14 cellular contexts compared by ENCODE assay signal in the genomic region with DNA sequence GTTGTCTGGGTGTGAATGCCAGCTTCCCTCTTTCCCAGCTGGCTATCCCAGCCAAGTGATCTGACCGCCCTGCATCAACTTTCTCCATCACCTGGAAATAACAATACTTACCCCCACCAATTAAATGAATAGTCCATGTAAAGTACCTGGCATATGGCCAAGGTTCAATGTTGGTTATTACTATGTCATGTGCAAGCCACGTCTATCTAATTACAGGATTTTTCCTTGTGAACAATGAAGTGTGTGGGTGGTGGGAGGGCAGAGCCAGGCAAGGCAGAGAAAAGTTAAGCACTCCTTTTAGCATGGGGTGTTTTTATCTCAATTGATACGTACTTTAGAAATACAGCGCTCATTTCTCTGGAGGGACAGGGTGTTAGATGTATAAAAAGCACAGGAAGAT.
DNase-seq lines count a peak whose midpoint lies in the region; ATAC-seq and TF ChIP-seq lines count a peak whose summit lies in the region.
"Had no signal": no experiment of that assay in that cellular context is flagged by ENCODE, and none has a peak within 500 bp of the region (broad histone marks: within the 10 kb centered on the region; RNA-seq: fewer than 3 reads in every experiment).

No MANE protein-coding gene starts in this region.

- ATAC-seq in HG02973 (IDR thresholded peaks at IDR 0.05; ENCODE audit: unreplicated experiment): no peak
- ATAC-seq: HCT116, SK-N-SH treated with all-trans-retinoic acid at 6 μM for 48 hours had no signal

- no peaks in the 10 kb centered on the region for H3K4me1 ChIP-seq in neural progenitor cell

- H3K4me3 ChIP-seq in neural progenitor cell: no peak overlapping the region
- H3K4me3 ChIP-seq: esophagus squamous epithelium, heart right ventricle had no signal

- H3K36me3 Mint-ChIP-seq in activated naive CD4-positive, alpha-beta T cell treated with anti-CD3 and anti-CD28 coated beads for 36 hours (ENCODE audit: low read depth): no peaks in the 10 kb centered on the region
- H3K36me3 Mint-ChIP-seq in activated naive CD4-positive, alpha-beta T cell treated with anti-CD3 and anti-CD28 coated beads, Interleukin-2, amount 10 ng/mL, durations not matched to agents 7 days and 5 days: no peaks in the 10 kb centered on the region
- no peaks in the 10 kb centered on the region for H3K36me3 Mint-ChIP-seq in neural progenitor cell

- no peak overlapping the region for H3K4me3 Mint-ChIP-seq in activated naive CD4-positive, alpha-beta T cell treated with anti-CD3 and anti-CD28 coated beads for 36 hours
- no peak overlapping the region for H3K4me3 Mint-ChIP-seq in activated naive CD4-positive, alpha-beta T cell treated with anti-CD3 and anti-CD28 coated beads, Interleukin-2, amount 10 ng/mL, durations not matched to agents 7 days and 5 days
- no peak overlapping the region for H3K4me3 Mint-ChIP-seq in neural progenitor cell

- no peaks in the 10 kb centered on the region for H3K36me3 ChIP-seq in neural progenitor cell
- H3K36me3 ChIP-seq: esophagus squamous epithelium, heart right ventricle had no signal

- peaks cover 14% of the 10 kb centered on the region for H3K4me1 Mint-ChIP-seq in activated naive CD4-positive, alpha-beta T cell treated with anti-CD3 and anti-CD28 coated beads for 36 hours (ENCODE audit: low read depth)
- no peaks in the 10 kb centered on the region for H3K4me1 Mint-ChIP-seq in activated naive CD4-positive, alpha-beta T cell treated with anti-CD3 and anti-CD28 coated beads, Interleukin-2, amount 10 ng/mL, durations not matched to agents 7 days and 5 days
- H3K4me1 Mint-ChIP-seq in neural progenitor cell: peaks cover 11% of the 10 kb centered on the region

- no peaks in the 10 kb centered on the region for H4K20me1 ChIP-seq in neural progenitor cell (ENCODE audit: low read depth)

- intact Hi-C loops in activated naive CD4-positive, alpha-beta T cell treated with anti-CD3 and anti-CD28 coated beads for 36 hours (cut with micrococcal nuclease): loop anchor here (1.0 to 2.0 kb wide), 2 partner anchors 37 to 64 kb away; no protein-coding TSS in a partner anchor

- no peaks in the 10 kb centered on the region for H3K9me3 ChIP-seq in neural progenitor cell (ENCODE audit: low read depth)
- H3K9me3 ChIP-seq: esophagus squamous epithelium had no signal

- no peak for TF ChIP-seq CTCF in neural progenitor cell (IDR thresholded peaks at IDR 0.05)

- CTCF ChIA-PET in activated naive CD4-positive, alpha-beta T cell treated with anti-CD3 and anti-CD28 coated beads for 36 hours (lab: Charles Lee): no interaction called here
- CTCF ChIA-PET in activated naive CD4-positive, alpha-beta T cell treated with anti-CD3 and anti-CD28 coated beads, Interleukin-2, amount 10 ng/mL, durations not matched to agents 7 days and 5 days (lab: Charles Lee): no interaction called here

- no peak overlapping the region for H3K27ac Mint-ChIP-seq in activated naive CD4-positive, alpha-beta T cell treated with anti-CD3 and anti-CD28 coated beads for 36 hours
- H3K27ac Mint-ChIP-seq in activated naive CD4-positive, alpha-beta T cell treated with anti-CD3 and anti-CD28 coated beads, Interleukin-2, amount 10 ng/mL, durations not matched to agents 7 days and 5 days: no peak overlapping the region
- no peak overlapping the region for H3K27ac Mint-ChIP-seq in neural progenitor cell

- no peaks in the 10 kb centered on the region for H3F3A ChIP-seq in neural progenitor cell (ENCODE audit: low read depth)

- peak; percentile 31 for DNase-seq in activated naive CD4-positive, alpha-beta T cell treated with anti-CD3 and anti-CD28 coated beads for 36 hours
- DNase-seq in activated naive CD4-positive, alpha-beta T cell treated with anti-CD3 and anti-CD28 coated beads, Interleukin-2, amount 10 ng/mL, durations not matched to agents 7 days and 5 days: no peak
- DNase-seq in NCI-H1092 treated with DMSO at 0.1 percent for 48 hours (lab: John Stamatoyannopoulos, UW): peak; percentile 54
- peak; percentile 96 for DNase-seq in NCI-H345 treated with DMSO at 0.1 percent for 48 hours (lab: John Stamatoyannopoulos, UW; ENCODE audit: unreplicated experiment)
- DNase-seq in neural progenitor cell (ENCODE audit: low spot score): no peak
- no peak for DNase-seq in 8988T
- DNase-seq in putamen (ENCODE audit: low spot score): no peak
- DNase-seq: esophagus squamous epithelium, heart right ventricle, midbrain, nucleus accumbens had no signal

- no peak overlapping the region for H3K4me2 ChIP-seq in neural progenitor cell

- no peak overlapping the region for H3K27ac ChIP-seq in neural progenitor cell
- H3K27ac ChIP-seq: esophagus squamous epithelium, heart right ventricle had no signal

- H3K9ac ChIP-seq in neural progenitor cell: no peak overlapping the region

- H3K9me3 Mint-ChIP-seq in activated naive CD4-positive, alpha-beta T cell treated with anti-CD3 and anti-CD28 coated beads for 36 hours: no peaks in the 10 kb centered on the region
- no peaks in the 10 kb centered on the region for H3K9me3 Mint-ChIP-seq in activated naive CD4-positive, alpha-beta T cell treated with anti-CD3 and anti-CD28 coated beads, Interleukin-2, amount 10 ng/mL, durations not matched to agents 7 days and 5 days
- H3K9me3 Mint-ChIP-seq in neural progenitor cell: no peaks in the 10 kb centered on the region

- H3K27me3 Mint-ChIP-seq in activated naive CD4-positive, alpha-beta T cell treated with anti-CD3 and anti-CD28 coated beads for 36 hours (ENCODE audit: low read depth): peaks cover 35% of the 10 kb centered on the region
- H3K27me3 Mint-ChIP-seq in activated naive CD4-positive, alpha-beta T cell treated with anti-CD3 and anti-CD28 coated beads, Interleukin-2, amount 10 ng/mL, durations not matched to agents 7 days and 5 days: peaks cover 14% of the 10 kb centered on the region
- H3K27me3 Mint-ChIP-seq in neural progenitor cell (ENCODE audit: insufficient read depth, low read depth): no peaks in the 10 kb centered on the region

- peak overlapping the region; percentile 4 for H2AFZ ChIP-seq in neural progenitor cell (replicated peaks)

- no peaks in the 10 kb centered on the region for H3K79me2 ChIP-seq in neural progenitor cell (ENCODE audit: low read depth)

- no peaks in the 10 kb centered on the region for H3K27me3 ChIP-seq in neural progenitor cell
- H3K27me3 ChIP-seq: heart right ventricle had no signal

Comparison
In these comparisons a context has a peak if more than half of its experiments do, and no peak if none do; other contexts are left out.
1. DNase-seq: peak in activated naive CD4-positive, alpha-beta T cell treated with anti-CD3 and anti-CD28 coated beads for 36 hours (single experiment), NCI-H1092 treated with DMSO at 0.1 percent for 48 hours (single experiment) and NCI-H345 treated with DMSO at 0.1 percent for 48 hours (single experiment); none in activated naive CD4-positive, alpha-beta T cell treated with anti-CD3 and anti-CD28 coated beads, Interleukin-2, amount 10 ng/mL, durations not matched to agents 7 days and 5 days (single experiment), neural progenitor cell (single experiment), 8988T (single experiment) and putamen (single experiment).